In the genomic region with DNA sequence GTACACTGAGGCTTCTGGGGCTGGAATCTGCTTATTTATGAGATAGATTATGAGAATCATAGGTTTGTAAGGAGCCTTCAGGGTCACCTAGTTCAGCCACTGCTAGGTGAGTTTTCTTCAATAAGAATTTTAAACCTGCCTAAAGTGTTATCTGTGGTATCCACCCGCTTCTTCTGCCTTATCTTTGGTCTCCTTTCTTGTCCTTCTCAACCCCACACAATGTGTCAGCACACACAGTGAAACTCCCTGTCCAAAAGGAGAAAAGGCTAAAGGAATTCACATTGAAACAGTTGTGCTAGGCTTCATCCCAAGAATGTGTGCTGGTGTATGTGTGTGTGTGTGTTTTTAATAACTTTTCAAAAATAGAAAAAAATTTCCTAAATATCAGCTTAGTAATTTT, we compare ENCODE assay signal across 15 cellular contexts.
A peak's percentile ranks its signal among the peaks of the same experiment; 100 is the strongest.
DNase-seq lines count a peak whose midpoint lies in the region; ATAC-seq and TF ChIP-seq lines count a peak whose summit lies in the region.
"Had no signal": no experiment of that assay in that cellular context is flagged by ENCODE, and none has a peak within 500 bp of the region (broad histone marks: within the 10 kb centered on the region; RNA-seq: fewer than 3 reads in every experiment).

No MANE protein-coding gene starts in this region.

- peaks cover 0 to 4% (median 0%) of the 10 kb centered on the region in 7 donors for H3K9me3 Mint-ChIP-seq in CD4-positive, CD25-positive, alpha-beta regulatory T cell
- peaks cover 5% of the 10 kb centered on the region for H3K9me3 Mint-ChIP-seq in activated B cell treated with CpG ODN at 0.5 μM for 24 hours

- peak overlapping the region; percentile 50 to 94 (median 91) for H3K4me3 Mint-ChIP-seq in CD4-positive, CD25-positive, alpha-beta regulatory T cell
- no peak overlapping the region for H3K4me3 Mint-ChIP-seq in activated B cell treated with CpG ODN at 0.5 μM for 24 hours

- peaks cover 60% of the 10 kb centered on the region for H3K4me1 ChIP-seq in CD4-positive, CD25-positive, alpha-beta regulatory T cell (ENCODE audit: control insufficient read depth, insufficient read depth, low read length, poor library complexity, severe bottlenecking)
- no peaks in the 10 kb centered on the region for H3K4me1 ChIP-seq in esophagus muscularis mucosa

- H3K4me3 ChIP-seq in CD4-positive, CD25-positive, alpha-beta regulatory T cell (ENCODE audit: low read depth, low read length) = peak overlapping the region; percentile 79
- no peak overlapping the region for H3K4me3 ChIP-seq in esophagus muscularis mucosa
- H3K4me3 ChIP-seq: MG63 had no signal

- peak overlapping the region; percentile 97 to 98 (median 97) for H3K27ac Mint-ChIP-seq in CD4-positive, CD25-positive, alpha-beta regulatory T cell
- H3K27ac Mint-ChIP-seq in activated B cell treated with CpG ODN at 0.5 μM for 24 hours = peak overlapping the region; percentile 93

- POLR2A ChIA-PET in activated B cell treated with CpG ODN at 0.5 μM for 24 hours (lab: Charles Lee) = interaction anchor here (1.0 to 13.3 kb wide), 12 partner anchors 23 to 259 kb away, joined by 3 to 346 read pairs (median 13); a partner anchor contains a TSS

- peak overlapping the region; percentile 80 for H3K27ac ChIP-seq in CD4-positive, CD25-positive, alpha-beta regulatory T cell (ENCODE audit: insufficient read depth, low read length, poor library complexity, severe bottlenecking)
- no peak overlapping the region for H3K27ac ChIP-seq in esophagus muscularis mucosa (replicated peaks in 1 of 4)

- no peak for DNase-seq in CD4-positive, CD25-positive, alpha-beta regulatory T cell
- peak; percentile 21 for DNase-seq in CMK (ENCODE audit: low read depth)
- no peak for DNase-seq in activated B cell treated with CpG ODN at 0.5 μM for 24 hours
- peak; percentile 21 for DNase-seq in esophagus muscularis mucosa (ENCODE audit: extremely low spot score)
- DNase-seq in NCI-H2081 treated with DMSO at 0.1 percent for 48 hours (lab: John Stamatoyannopoulos, UW) = no peak
- no peak for DNase-seq in Kasumi-1 (lab: John Stamatoyannopoulos, UW)
- DNase-seq: head of caudate nucleus, islet precursor cell, MG63, NCI-H1930, NCI-H524, SK-N-SH had no signal

- H3K36me3 ChIP-seq in CD4-positive, CD25-positive, alpha-beta regulatory T cell (ENCODE audit: control insufficient read depth, insufficient read depth, low read length) = no peaks in the 10 kb centered on the region
- H3K36me3 ChIP-seq in esophagus muscularis mucosa = no peaks in the 10 kb centered on the region
- H3K36me3 ChIP-seq: MG63 had no signal

- CTCF ChIA-PET in activated B cell treated with CpG ODN at 0.5 μM for 24 hours (lab: Charles Lee) = interaction anchor here (1.0 to 1.8 kb wide), 3 partner anchors 11 to 260 kb away, joined by 3 to 15 read pairs (median 4); a partner anchor contains a TSS

- WGBS in esophagus muscularis mucosa = 95% methylated on average over 1 of the region's 1 CpG

- peaks cover 48 to 89% (median 71%) of the 10 kb centered on the region in 4 donors for H3K4me1 Mint-ChIP-seq in CD4-positive, CD25-positive, alpha-beta regulatory T cell
- peaks cover 87% of the 10 kb centered on the region for H3K4me1 Mint-ChIP-seq in activated B cell treated with CpG ODN at 0.5 μM for 24 hours

- no peaks in the 10 kb centered on the region for H3K27me3 ChIP-seq in CD4-positive, CD25-positive, alpha-beta regulatory T cell (ENCODE audit: control insufficient read depth, insufficient read depth, low read length)
- no peaks in the 10 kb centered on the region for H3K27me3 ChIP-seq in esophagus muscularis mucosa
- H3K27me3 ChIP-seq: MG63 had no signal

- TF ChIP-seq EP300 in esophagus muscularis mucosa (IDR thresholded peaks at IDR 0.05) = no peak

- TF ChIP-seq POLR2A in esophagus muscularis mucosa (IDR thresholded peaks at IDR 0.05; ENCODE audit: low read depth) (no peak), GM18505 (IDR thresholded peaks at IDR 0.05; ENCODE audit: borderline replicate concordance, extremely low read depth, insufficient read depth, insufficient read length) (no peak)

- intact Hi-C loops in activated B cell treated with CpG ODN at 0.5 μM for 24 hours (cut with micrococcal nuclease) = loop anchor here (1.0 to 5.0 kb wide), 8 partner anchors 28 to 1023 kb away; no protein-coding TSS in a partner anchor
- intact Hi-C loops in esophagus muscularis mucosa (cut with DNase I) = no loop called here

- no peaks in the 10 kb centered on the region for H3K27me3 Mint-ChIP-seq in CD4-positive, CD25-positive, alpha-beta regulatory T cell
- H3K27me3 Mint-ChIP-seq in activated B cell treated with CpG ODN at 0.5 μM for 24 hours = no peaks in the 10 kb centered on the region

- H3K9me3 ChIP-seq in CD4-positive, CD25-positive, alpha-beta regulatory T cell (ENCODE audit: control insufficient read depth in 2 of 2, low read length in 2 of 2) = no peaks in the 10 kb centered on the region
- H3K9me3 ChIP-seq in esophagus muscularis mucosa = peaks cover 0 to 6% (median 0%) of the 10 kb centered on the region in 4 donors
- H3K9me3 ChIP-seq: MG63, SK-N-SH had no signal

- H3K36me3 Mint-ChIP-seq in CD4-positive, CD25-positive, alpha-beta regulatory T cell = peaks cover 6% of the 10 kb centered on the region
- H3K36me3 Mint-ChIP-seq in activated B cell treated with CpG ODN at 0.5 μM for 24 hours (ENCODE audit: low read depth) = no peaks in the 10 kb centered on the region

- no peak for ATAC-seq in CD4-positive, CD25-positive, alpha-beta regulatory T cell (ENCODE audit: low read depth in 2 of 2)
- ATAC-seq in activated B cell treated with CpG ODN at 0.5 μM for 24 hours (ENCODE audit: low read depth) (no peak), HG02763 (IDR thresholded peaks at IDR 0.05; ENCODE audit: unreplicated experiment) (no peak), GM18505 (IDR thresholded peaks at IDR 0.05; ENCODE audit: unreplicated experiment) (no peak)
- ATAC-seq: Panc1 had no signal

- TF ChIP-seq CTCF in activated B cell treated with CpG ODN at 0.5 μM for 24 hours (IDR thresholded peaks at IDR 0.05) (no peak), esophagus muscularis mucosa (IDR thresholded peaks at IDR 0.05) (no peak)

Comparison
In these comparisons a context has a peak if more than half of its experiments do, and no peak if none do; other contexts are left out.
1. DNase-seq: peak in CMK (single experiment) and esophagus muscularis mucosa (single experiment); none in CD4-positive, CD25-positive, alpha-beta regulatory T cell (0 of 3), activated B cell treated with CpG ODN at 0.5 μM for 24 hours (single experiment), NCI-H2081 treated with DMSO at 0.1 percent for 48 hours (single experiment) and Kasumi-1 (0 of 2).